ENCODE assay signal across 7 cellular contexts in the genomic region with DNA sequence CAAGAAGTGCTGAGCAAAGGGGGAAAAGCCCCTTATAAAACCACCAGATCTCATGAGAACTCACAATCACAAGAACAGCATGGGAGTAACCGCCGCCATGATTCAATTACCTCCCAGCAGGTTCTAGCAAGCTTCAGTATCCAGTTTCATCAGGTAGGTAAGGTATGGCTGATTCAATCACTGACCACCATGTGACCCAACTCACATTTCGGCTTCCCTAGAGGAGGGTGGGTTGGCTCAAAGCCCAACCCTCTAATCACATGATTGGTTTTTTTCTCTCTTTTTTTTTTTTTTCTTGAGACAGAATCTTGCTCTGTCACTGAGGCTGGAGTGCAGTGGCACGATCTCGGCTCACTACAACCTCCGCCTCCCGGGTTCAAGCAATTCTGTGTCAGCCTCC.
DNase-seq lines count a peak whose midpoint lies in the region; FAIRE-seq and TF ChIP-seq lines count a peak whose summit lies in the region.
"Not testable (repeated sequence)": the region's sequence is repeated elsewhere in the genome, so short reads cannot be mapped to it uniquely, and the experiment has no call there.

No MANE protein-coding gene starts in this region.

- H3K27me3 ChIP-seq in H9 (ENCODE audit: insufficient read depth, low read length); bronchial epithelial cell (ENCODE audit: control insufficient read depth, insufficient read depth, low read length): not testable (repeated sequence)

- not testable (repeated sequence) for H3K9me3 ChIP-seq in H9 (ENCODE audit: control insufficient read depth, low read depth, low read length)

- not testable (repeated sequence) for FAIRE-seq in bronchial epithelial cell (lab: Jason Lieb, UNC)

- not testable (repeated sequence) for H3K4me1 ChIP-seq in H9 (ENCODE audit: insufficient read depth, low read length)

- not testable (repeated sequence) for H3K79me1 ChIP-seq in H9 (ENCODE audit: insufficient read depth, low read depth, low read length, poor library complexity, severe bottlenecking)

- not testable (repeated sequence) for H3K27me3 Mint-ChIP-seq in H9 (ENCODE audit: low read depth); stimulated activated naive CD8-positive, alpha-beta T cell treated with anti-CD3 and anti-CD28 coated beads, Interleukin-15, Interleukin-2, amounts not matched to agents 100 ng/mL and 50 ng/mL, for 24 hours

- not testable (repeated sequence) for H3K79me2 ChIP-seq in H9 (ENCODE audit: insufficient read depth, low read length)

- H3K23me2 ChIP-seq in H9 (ENCODE audit: insufficient read length, low read depth, low read length, poor library complexity, severe bottlenecking), result not testable (repeated sequence)

- not testable (repeated sequence) for TF ChIP-seq CTCF in H9 (conservative IDR thresholded peaks at IDR 0.05); bronchial epithelial cell (IDR thresholded peaks at IDR 0.05; ENCODE audit: insufficient read depth, low read length, severe bottlenecking)

- H2AFZ ChIP-seq in H9 (ENCODE audit: low read length), result not testable (repeated sequence)

- H2BK5ac ChIP-seq in H9 (ENCODE audit: insufficient read length, low read length), result not testable (repeated sequence)

- not testable (repeated sequence) for H2BK20ac ChIP-seq in H9 (ENCODE audit: low read depth, low read length, poor library complexity, severe bottlenecking)

- H3K4me3 ChIP-seq in bronchial epithelial cell (ENCODE audit: low read depth, low read length), result not testable (repeated sequence)

- not testable (repeated sequence) for H3K14ac ChIP-seq in H9 (ENCODE audit: insufficient read depth, low read length)

- no CpG with 5 or more reads among the region's 7 CpGs for WGBS in H9 (ENCODE audit: extremely low coverage, insufficient read length, low lambda C conversion rate)

- H3K36me3 ChIP-seq in bronchial epithelial cell (ENCODE audit: control insufficient read depth, insufficient read depth, low read length), result not testable (repeated sequence)

- H3T11ph ChIP-seq in H9 (ENCODE audit: low read length), result not testable (repeated sequence)

- not testable (repeated sequence) for H3K4me2 ChIP-seq in H9 (ENCODE audit: insufficient read depth, insufficient read length, low read length)

- peaks cover 22 to 25% of the 10 kb centered on the region in 2 experiments for H3K4me1 Mint-ChIP-seq in H9
- H3K4me1 Mint-ChIP-seq in stimulated activated naive CD8-positive, alpha-beta T cell treated with anti-CD3 and anti-CD28 coated beads, Interleukin-15, Interleukin-2, amounts not matched to agents 100 ng/mL and 50 ng/mL, for 24 hours (ENCODE audit: low read depth), result peaks cover 29% of the 10 kb centered on the region

- not testable (repeated sequence) for H2BK120ac ChIP-seq in H9 (ENCODE audit: low read depth, low read length, poor library complexity, severe bottlenecking)

- not testable (repeated sequence) for H3K4ac ChIP-seq in H9 (ENCODE audit: low read depth, low read length)

- H3K27ac Mint-ChIP-seq in H9, result peak overlapping the region in 2 of 3 experiments; percentile 46 to 62; a peak in 3 of 7 replicates
- H3K27ac Mint-ChIP-seq in stimulated activated naive CD8-positive, alpha-beta T cell treated with anti-CD3 and anti-CD28 coated beads, Interleukin-15, Interleukin-2, amounts not matched to agents 100 ng/mL and 50 ng/mL, for 24 hours, result peak overlapping the region; percentile 1

- not testable (repeated sequence) for H3K9ac ChIP-seq in H9 (ENCODE audit: extremely low read depth, insufficient read length, low read length)

- not testable (repeated sequence) for H3K18ac ChIP-seq in H9 (ENCODE audit: insufficient read length, low read depth, low read length)

- not testable (repeated sequence) for H3K4me3 Mint-ChIP-seq in H9; stimulated activated naive CD8-positive, alpha-beta T cell treated with anti-CD3 and anti-CD28 coated beads, Interleukin-15, Interleukin-2, amounts not matched to agents 100 ng/mL and 50 ng/mL, for 24 hours

- not testable (repeated sequence) for H4K20me1 ChIP-seq in H9 (ENCODE audit: control insufficient read depth, insufficient read depth, insufficient read length)

- not testable (repeated sequence) for H3K27ac ChIP-seq in H9 (ENCODE audit: insufficient read length, low read depth, low read length)

- not testable (repeated sequence) for H4K8ac ChIP-seq in H9 (replicated peaks; ENCODE audit: insufficient read length, low read depth, low read length)

- not testable (repeated sequence) for DNase-seq in H9
- DNase-seq in NCI-H2029 (lab: John Stamatoyannopoulos, UW), result peak; percentile 21
- peak; percentile 60 for DNase-seq in NCI-H2171 (lab: John Stamatoyannopoulos, UW)
- peak; percentile 42 for DNase-seq in SK-N-DZ (ENCODE audit: low spot score)
- peak; percentile 15 for DNase-seq in bronchial epithelial cell (ENCODE audit: low read depth)
- DNase-seq in iPS DF 19.7 (ENCODE audit: low read depth, low spot score), result peak; percentile 28

- H2AK5ac ChIP-seq in H9 (ENCODE audit: insufficient read length, low read length), result not testable (repeated sequence)

- not testable (repeated sequence) for H3K56ac ChIP-seq in H9 (ENCODE audit: insufficient read length, low read depth, low read length)

- not testable (repeated sequence) for H2BK15ac ChIP-seq in H9 (ENCODE audit: low read depth, low read length)

- not testable (repeated sequence) for H4K91ac ChIP-seq in H9 (ENCODE audit: insufficient read length, low read depth, low read length)

- not testable (repeated sequence) for H4K5ac ChIP-seq in H9 (ENCODE audit: insufficient read length, low read depth, low read length)

- not testable (repeated sequence) for H3K9me3 Mint-ChIP-seq in H9
- H3K9me3 Mint-ChIP-seq in stimulated activated naive CD8-positive, alpha-beta T cell treated with anti-CD3 and anti-CD28 coated beads, Interleukin-15, Interleukin-2, amounts not matched to agents 100 ng/mL and 50 ng/mL, for 24 hours, result peaks cover 10% of the 10 kb centered on the region

- H2BK12ac ChIP-seq in H9 (ENCODE audit: insufficient read length, low read depth, low read length), result not testable (repeated sequence)

- not testable (repeated sequence) for H3K36me3 Mint-ChIP-seq in H9 (ENCODE audit: insufficient read depth in 1 of 3, low read depth in 3 of 3)
- H3K36me3 Mint-ChIP-seq in stimulated activated naive CD8-positive, alpha-beta T cell treated with anti-CD3 and anti-CD28 coated beads, Interleukin-15, Interleukin-2, amounts not matched to agents 100 ng/mL and 50 ng/mL, for 24 hours (ENCODE audit: low read depth), result peaks cover 54% of the 10 kb centered on the region

- H3K23ac ChIP-seq in H9 (ENCODE audit: insufficient read length, low read depth, low read length), result not testable (repeated sequence)
